In genomic region chr17:65617496-65617895, GRCh38 we compare ENCODE assay signal across 2 cellular contexts.
TF ChIP-seq lines count a peak whose summit lies in the region.

No MANE protein-coding gene starts in this region.

TF ChIP-seq in IMR-90, 13 proteins besides CTCF, POLR2A, EP300 and RAD21:
- TF ChIP-seq MAZ (IDR thresholded peaks at IDR 0.05; ENCODE audit: borderline replicate concordance, low read depth, low read length) (no peak), BHLHE40 (IDR thresholded peaks at IDR 0.05; ENCODE audit: low read depth, low read length) (no peak), ELK1 (IDR thresholded peaks at IDR 0.05; ENCODE audit: borderline replicate concordance, low read depth, low read length) (no peak), MXI1 (IDR thresholded peaks at IDR 0.05; ENCODE audit: borderline replicate concordance, low read depth, low read length) (no peak), MAFK (IDR thresholded peaks at IDR 0.05; ENCODE audit: low read depth, low read length) (no peak), CEBPB (IDR thresholded peaks at IDR 0.05; ENCODE audit: low read depth, low read length) (no peak), CHD1 (IDR thresholded peaks at IDR 0.05; ENCODE audit: low read depth, low read length) (no peak)

TF ChIP-seq in H1, 55 proteins besides CTCF, POLR2A, EP300 and RAD21:
- TF ChIP-seq YY1 (IDR thresholded peaks at IDR 0.05; ENCODE audit: low read depth, low read length) (no peak), CTBP2 (IDR thresholded peaks at IDR 0.05; ENCODE audit: borderline replicate concordance, insufficient read depth, insufficient read length, low read length) (no peak), SP2 (IDR thresholded peaks at IDR 0.05; ENCODE audit: low read length) (no peak), HDAC6 (IDR thresholded peaks at IDR 0.05; ENCODE audit: low read depth, low read length) (no peak), RNF2 (IDR thresholded peaks at IDR 0.05; ENCODE audit: borderline replicate concordance, low read depth, low read length, missing control alignments, poor library complexity, severe bottlenecking) (no peak), POLR2AphosphoS5 (IDR thresholded peaks at IDR 0.05; ENCODE audit: low read depth, low read length) (no peak), MAX (IDR thresholded peaks at IDR 0.05) (no peak), SIX5 (IDR thresholded peaks at IDR 0.05; ENCODE audit: low read depth, low read length) (no peak), EGR1 (IDR thresholded peaks at IDR 0.05; ENCODE audit: borderline replicate concordance, low read depth, low read length) (no peak), NRF1 (IDR thresholded peaks at IDR 0.05; ENCODE audit: low read depth, low read length) (no peak), CHD2 (IDR thresholded peaks at IDR 0.05; ENCODE audit: low read length) (no peak), ASH2L (IDR thresholded peaks at IDR 0.05; ENCODE audit: low read length) (no peak), CBX5 (IDR thresholded peaks at IDR 0.05; ENCODE audit: low read depth, low read length) (no peak), BCL11A (IDR thresholded peaks at IDR 0.05; ENCODE audit: low read depth in 2 of 2, low read length in 2 of 2) (no peak)
